Comparison of ENCODE assay signal across 8 cellular contexts in the genomic region with DNA sequence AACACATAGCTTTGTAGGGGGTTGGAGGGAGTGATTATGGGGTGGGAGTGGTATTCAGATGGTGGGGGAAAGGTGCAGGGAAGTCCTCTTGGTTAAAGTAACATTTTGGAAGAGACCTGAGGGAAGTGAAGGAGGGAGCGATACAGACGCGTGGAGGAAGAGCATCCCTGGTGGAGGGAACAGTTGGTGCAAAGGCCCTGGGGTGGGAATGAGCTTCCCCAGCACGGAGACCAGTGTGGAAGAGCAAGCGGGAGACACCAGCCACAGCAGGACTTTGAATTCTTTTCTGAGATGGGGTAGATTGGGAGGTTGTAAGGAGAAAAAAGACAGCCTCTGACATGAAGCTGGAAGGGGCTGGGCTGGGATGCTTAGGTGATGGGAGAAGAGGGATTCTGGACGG. TPM values are rescaled to one million over a fixed set of nuclear protein-coding genes. Genes with fewer than 3 reads are reported as not detected.
DNase-seq lines count a peak whose midpoint lies in the region; ATAC-seq, FAIRE-seq and TF ChIP-seq lines count a peak whose summit lies in the region.
"Had no signal": no experiment of that assay in that cellular context is flagged by ENCODE, and none has a peak within 500 bp of the region (broad histone marks: within the 10 kb centered on the region; RNA-seq: fewer than 3 reads in every experiment).

No MANE protein-coding gene starts in this region.

- CTCF ChIA-PET in HEK293 (lab: Yijun Ruan, JAX), result interaction anchor here (0.6 to 1.4 kb wide), 5 partner anchors 14 to 1275 kb away, joined by 3 to 6 read pairs (median 4); a partner anchor contains a TSS

- H3K4me3 ChIP-seq in HEK293 (ENCODE audit: low read depth, low read length) (no peak overlapping the region), iPS-18a (ENCODE audit: low read length) (peak overlapping the region; percentile 58)

- intact Hi-C loops in activated T-helper 1 cell treated with anti-CD3 and anti-CD28 coated beads, Interleukin-12 subunit alpha, Interleukin-12 subunit beta, Interleukin-2, Interleukin-4 antibody, amounts not matched to agents 30 ng/mL and 10 ng/mL and 1 ng/mL, durations not matched to agents 14 hours and 24 hours and 36 hours (cut with micrococcal nuclease), result no loop called here

- no peak for TF ChIP-seq CTCF in HEK293 (tag by site-specific recombination; IDR thresholded peaks at IDR 0.05)

- no peaks in the 10 kb centered on the region for H3K9me3 Mint-ChIP-seq in activated T-helper 1 cell treated with anti-CD3 and anti-CD28 coated beads, Interleukin-12 subunit alpha, Interleukin-12 subunit beta, Interleukin-2, Interleukin-4 antibody, amounts not matched to agents 30 ng/mL and 10 ng/mL and 1 ng/mL, durations not matched to agents 14 hours and 24 hours and 36 hours
- no peaks in the 10 kb centered on the region for H3K9me3 Mint-ChIP-seq in stimulated activated memory B cell treated with anti-CD40 and anti-IgM and Interleukin-4, amounts not matched to agents 10 μg/mL and 1 μg/mL and 100 μg/mL, for 72 hours

- peaks cover 16% of the 10 kb centered on the region for H3K4me1 Mint-ChIP-seq in activated T-helper 1 cell treated with anti-CD3 and anti-CD28 coated beads, Interleukin-12 subunit alpha, Interleukin-12 subunit beta, Interleukin-2, Interleukin-4 antibody, amounts not matched to agents 30 ng/mL and 10 ng/mL and 1 ng/mL, durations not matched to agents 14 hours and 24 hours and 36 hours (ENCODE audit: low read depth)
- H3K4me1 Mint-ChIP-seq in stimulated activated memory B cell treated with anti-CD40 and anti-IgM and Interleukin-4, amounts not matched to agents 10 μg/mL and 1 μg/mL and 100 μg/mL, for 72 hours, result peaks cover 15% of the 10 kb centered on the region

- H3K27me3 Mint-ChIP-seq in activated T-helper 1 cell treated with anti-CD3 and anti-CD28 coated beads, Interleukin-12 subunit alpha, Interleukin-12 subunit beta, Interleukin-2, Interleukin-4 antibody, amounts not matched to agents 30 ng/mL and 10 ng/mL and 1 ng/mL, durations not matched to agents 14 hours and 24 hours and 36 hours (ENCODE audit: insufficient read depth), result peaks cover 3% of the 10 kb centered on the region
- peaks cover 52% of the 10 kb centered on the region for H3K27me3 Mint-ChIP-seq in stimulated activated memory B cell treated with anti-CD40 and anti-IgM and Interleukin-4, amounts not matched to agents 10 μg/mL and 1 μg/mL and 100 μg/mL, for 72 hours

- peaks cover 8% of the 10 kb centered on the region for H3K4me1 ChIP-seq in HEK293 (ENCODE audit: control insufficient read depth, insufficient read depth, low read length)
- peaks cover 10% of the 10 kb centered on the region for H3K4me1 ChIP-seq in iPS-18a (ENCODE audit: control insufficient read depth, low read depth, low read length)

- H3K27ac Mint-ChIP-seq in activated T-helper 1 cell treated with anti-CD3 and anti-CD28 coated beads, Interleukin-12 subunit alpha, Interleukin-12 subunit beta, Interleukin-2, Interleukin-4 antibody, amounts not matched to agents 30 ng/mL and 10 ng/mL and 1 ng/mL, durations not matched to agents 14 hours and 24 hours and 36 hours, result peak overlapping the region; percentile 42
- peak overlapping the region; percentile 13 for H3K27ac Mint-ChIP-seq in stimulated activated memory B cell treated with anti-CD40 and anti-IgM and Interleukin-4, amounts not matched to agents 10 μg/mL and 1 μg/mL and 100 μg/mL, for 72 hours

- H3K36me3 ChIP-seq in HEK293 (ENCODE audit: control insufficient read depth in 2 of 2, insufficient read depth in 1 of 2, low read length in 2 of 2) (peaks cover 0 to 7% of the 10 kb centered on the region in 2 experiments; a peak in 1 of 3 replicates), iPS-18a (ENCODE audit: control insufficient read depth, low read depth, low read length) (no peaks in the 10 kb centered on the region)

- peak overlapping the region; percentile 16 for H3K9ac ChIP-seq in iPS-18a (ENCODE audit: low read length)

- H3K36me3 Mint-ChIP-seq in activated T-helper 1 cell treated with anti-CD3 and anti-CD28 coated beads, Interleukin-12 subunit alpha, Interleukin-12 subunit beta, Interleukin-2, Interleukin-4 antibody, amounts not matched to agents 30 ng/mL and 10 ng/mL and 1 ng/mL, durations not matched to agents 14 hours and 24 hours and 36 hours (ENCODE audit: low read depth), result peaks cover 6% of the 10 kb centered on the region
- H3K36me3 Mint-ChIP-seq in stimulated activated memory B cell treated with anti-CD40 and anti-IgM and Interleukin-4, amounts not matched to agents 10 μg/mL and 1 μg/mL and 100 μg/mL, for 72 hours, result peaks cover 37% of the 10 kb centered on the region

- no peak for ATAC-seq in stimulated activated memory B cell treated with anti-CD40 and anti-IgM and Interleukin-4, amounts not matched to agents 10 μg/mL and 1 μg/mL and 100 μg/mL, for 72 hours

- peak overlapping the region; percentile 16 for H3K4me3 Mint-ChIP-seq in activated T-helper 1 cell treated with anti-CD3 and anti-CD28 coated beads, Interleukin-12 subunit alpha, Interleukin-12 subunit beta, Interleukin-2, Interleukin-4 antibody, amounts not matched to agents 30 ng/mL and 10 ng/mL and 1 ng/mL, durations not matched to agents 14 hours and 24 hours and 36 hours
- peak overlapping the region; percentile 68 for H3K4me3 Mint-ChIP-seq in stimulated activated memory B cell treated with anti-CD40 and anti-IgM and Interleukin-4, amounts not matched to agents 10 μg/mL and 1 μg/mL and 100 μg/mL, for 72 hours

- peaks cover 26% of the 10 kb centered on the region for H3K27me3 ChIP-seq in iPS-18a (ENCODE audit: control insufficient read depth, insufficient read depth, low read length)

- H3K9me3 ChIP-seq in HEK293 (ENCODE audit: control insufficient read depth, insufficient read depth, low read depth, low read length) (no peaks in the 10 kb centered on the region), iPS-18a (ENCODE audit: control insufficient read depth, low read depth, low read length) (no peaks in the 10 kb centered on the region)

- POLR2A ChIA-PET in HEK293 (lab: Yijun Ruan, JAX), result interaction anchor here (3.1 to 3.6 kb wide), 2 partner anchors 23 to 116 kb away, joined by 15 to 101 read pairs; a partner anchor contains a TSS

- FAIRE-seq in urothelium cell line (lab: Jason Lieb, UNC), result no peak

- peak overlapping the region; percentile 37; the same call in 1 of the 2 replicates for H3K27ac ChIP-seq in HEK293 (ENCODE audit: extremely low read depth, low read depth, low read length)
- H3K27ac ChIP-seq in iPS-18a (ENCODE audit: low read length), result no peak overlapping the region

- no peak for DNase-seq in activated T-helper 1 cell treated with anti-CD3 and anti-CD28 coated beads, Interleukin-12 subunit alpha, Interleukin-12 subunit beta, Interleukin-2, Interleukin-4 antibody, amounts not matched to agents 30 ng/mL and 10 ng/mL and 1 ng/mL, durations not matched to agents 14 hours and 24 hours and 36 hours (ENCODE audit: low spot score)
- DNase-seq in NK-92 treated with Interleukin-12 subunit alpha and Interleukin-12 subunit beta, amount 100 ng/mL, for 24 hours (lab: John Stamatoyannopoulos, UW), result no peak
- DNase-seq in urothelium cell line (ENCODE audit: low spot score), result no peak
- DNase-seq in stimulated activated CD4-positive, alpha-beta T cell treated with anti-CD3 and anti-CD28 coated beads, Interleukin-2, amount 100 ng/mL, for 24 hours, result no peak

TF ChIP-seq in HEK293, 187 proteins besides CTCF, POLR2A, EP300 and RAD21:
- TF ChIP-seq, protein P1, sequence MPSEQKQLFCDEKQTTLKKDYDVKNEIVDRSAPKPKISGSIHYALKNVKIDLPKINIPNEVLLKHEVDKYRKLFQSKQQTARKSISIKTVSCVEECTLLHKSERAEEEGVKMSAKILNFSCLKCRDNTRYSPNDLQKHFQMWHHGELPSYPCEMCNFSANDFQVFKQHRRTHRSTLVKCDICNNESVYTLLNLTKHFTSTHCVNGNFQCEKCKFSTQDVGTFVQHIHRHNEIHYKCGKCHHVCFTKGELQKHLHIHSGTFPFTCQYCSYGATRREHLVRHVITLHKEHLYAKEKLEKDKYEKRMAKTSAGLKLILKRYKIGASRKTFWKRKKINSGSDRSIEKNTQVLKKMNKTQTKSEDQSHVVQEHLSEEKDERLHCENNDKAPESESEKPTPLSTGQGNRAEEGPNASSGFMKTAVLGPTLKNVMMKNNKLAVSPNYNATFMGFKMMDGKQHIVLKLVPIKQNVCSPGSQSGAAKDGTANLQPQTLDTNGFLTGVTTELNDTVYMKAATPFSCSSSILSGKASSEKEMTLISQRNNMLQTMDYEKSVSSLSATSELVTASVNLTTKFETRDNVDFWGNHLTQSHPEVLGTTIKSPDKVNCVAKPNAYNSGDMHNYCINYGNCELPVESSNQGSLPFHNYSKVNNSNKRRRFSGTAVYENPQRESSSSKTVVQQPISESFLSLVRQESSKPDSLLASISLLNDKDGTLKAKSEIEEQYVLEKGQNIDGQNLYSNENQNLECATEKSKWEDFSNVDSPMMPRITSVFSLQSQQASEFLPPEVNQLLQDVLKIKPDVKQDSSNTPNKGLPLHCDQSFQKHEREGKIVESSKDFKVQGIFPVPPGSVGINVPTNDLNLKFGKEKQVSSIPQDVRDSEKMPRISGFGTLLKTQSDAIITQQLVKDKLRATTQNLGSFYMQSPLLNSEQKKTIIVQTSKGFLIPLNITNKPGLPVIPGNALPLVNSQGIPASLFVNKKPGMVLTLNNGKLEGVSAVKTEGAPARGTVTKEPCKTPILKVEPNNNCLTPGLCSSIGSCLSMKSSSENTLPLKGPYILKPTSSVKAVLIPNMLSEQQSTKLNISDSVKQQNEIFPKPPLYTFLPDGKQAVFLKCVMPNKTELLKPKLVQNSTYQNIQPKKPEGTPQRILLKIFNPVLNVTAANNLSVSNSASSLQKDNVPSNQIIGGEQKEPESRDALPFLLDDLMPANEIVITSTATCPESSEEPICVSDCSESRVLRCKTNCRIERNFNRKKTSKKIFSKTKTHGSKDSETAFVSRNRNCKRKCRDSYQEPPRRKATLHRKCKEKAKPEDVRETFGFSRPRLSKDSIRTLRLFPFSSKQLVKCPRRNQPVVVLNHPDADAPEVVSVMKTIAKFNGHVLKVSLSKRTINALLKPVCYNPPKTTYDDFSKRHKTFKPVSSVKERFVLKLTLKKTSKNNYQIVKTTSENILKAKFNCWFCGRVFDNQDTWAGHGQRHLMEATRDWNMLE (tag by site-specific recombination; conservative IDR thresholded peaks at IDR 0.05; ENCODE audit: low read depth), result no peak
- no peak for TF ChIP-seq ZNF654 (tag by site-specific recombination; IDR thresholded peaks at IDR 0.05; ENCODE audit: low read depth)
- no peak for TF ChIP-seq SCRT2 (tag by site-specific recombination; IDR thresholded peaks at IDR 0.05)
- TF ChIP-seq ZNF169 (tag by site-specific recombination; IDR thresholded peaks at IDR 0.05), result no peak
- peak; percentile 96 for TF ChIP-seq ZNF623 (tag by site-specific recombination; IDR thresholded peaks at IDR 0.05)
- no peak for TF ChIP-seq ZNF248 (tag by site-specific recombination; IDR thresholded peaks at IDR 0.05)
- TF ChIP-seq ZBTB1 (tag by site-specific recombination; IDR thresholded peaks at IDR 0.05), result no peak

RNA-seq across cellular contexts. Expression of a gene that starts 23.5 kb away (rescaled TPM):
- total RNA-seq in activated T-helper 1 cell treated with anti-CD3 and anti-CD28 coated beads, Interleukin-12 subunit alpha, Interleukin-12 subunit beta, Interleukin-2, Interleukin-4 antibody, amounts not matched to agents 30 ng/mL and 10 ng/mL and 1 ng/mL, durations not matched to agents 14 hours and 24 hours and 36 hours, result 109 and 111 TPM in 2 replicates

RNA-seq across cellular contexts. Expression of a gene that starts 49.4 kb away (rescaled TPM):
- not detected in 2 replicates for total RNA-seq in activated T-helper 1 cell treated with anti-CD3 and anti-CD28 coated beads, Interleukin-12 subunit alpha, Interleukin-12 subunit beta, Interleukin-2, Interleukin-4 antibody, amounts not matched to agents 30 ng/mL and 10 ng/mL and 1 ng/mL, durations not matched to agents 14 hours and 24 hours and 36 hours
- total RNA-seq: LHCN-M2 had no signal
